In the genomic region with DNA sequence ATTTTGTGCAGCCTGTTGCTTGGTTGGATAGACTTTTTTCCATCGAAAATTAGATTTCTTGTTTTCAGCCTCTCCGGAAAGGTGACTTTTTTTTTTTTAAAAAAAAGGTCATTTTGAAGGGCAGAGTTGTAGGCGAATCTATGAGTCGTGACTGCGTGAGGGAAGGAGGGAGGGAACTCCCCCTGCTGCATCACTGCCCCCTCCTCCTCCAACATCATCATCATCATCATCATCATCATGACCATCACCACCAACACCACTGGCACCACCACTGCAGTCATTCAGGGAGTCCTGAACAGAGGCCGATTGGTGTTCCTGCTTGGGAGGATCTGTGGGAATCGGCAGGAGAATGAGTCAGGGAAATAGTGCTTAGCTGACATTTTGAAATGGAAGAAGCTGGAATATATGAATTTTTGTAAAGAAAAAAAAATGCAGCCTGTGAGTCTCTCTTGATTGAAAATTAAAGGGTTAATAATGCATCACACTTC, we compare ENCODE assay signal across 8 cellular contexts. TPM values are rescaled to one million over a fixed set of nuclear protein-coding genes. Genes with fewer than 3 reads are reported as not detected.
A peak's percentile ranks its signal among the peaks of the same experiment; 100 is the strongest.
DNase-seq lines count a peak whose midpoint lies in the region; ATAC-seq and TF ChIP-seq lines count a peak whose summit lies in the region.

No MANE protein-coding gene starts in this region.

- intact Hi-C loops in esophagus squamous epithelium (cut with DNase I), result no loop called here

- TF ChIP-seq CTCF in esophagus squamous epithelium (IDR thresholded peaks at IDR 0.05) (no peak), osteocyte (IDR thresholded peaks at IDR 0.05) (no peak)

- peaks cover 0 to 16% (median 0%) of the 10 kb centered on the region in 3 donors for H3K36me3 ChIP-seq in esophagus squamous epithelium

- H3K4me1 Mint-ChIP-seq in T-helper 17 cell (peaks cover 30% of the 10 kb centered on the region), osteocyte (ENCODE audit: unreplicated experiment) (peaks cover 61% of the 10 kb centered on the region)

- peak in 2 of 3 experiments; percentile 34 to 58 for DNase-seq in NCI-H1417 (lab: John Stamatoyannopoulos, UW)
- no peak for DNase-seq in NCI-H1417 treated with DMSO at 0.1 percent for 48 hours (lab: John Stamatoyannopoulos, UW)
- DNase-seq in T-helper 17 cell, result no peak
- no peak for DNase-seq in esophagus squamous epithelium (lab: John Stamatoyannopoulos, UW)
- no peak for DNase-seq in osteocyte (ENCODE audit: extremely low spot score, unreplicated experiment)
- no peak for DNase-seq in activated CD8-positive, alpha-beta memory T cell treated with anti-CD3 and anti-CD28 coated beads for 24 hours

- 6 to 18% methylated on average over 7 of the region's 7 CpGs for WGBS in esophagus squamous epithelium, 2 donors

- H3K27me3 Mint-ChIP-seq in T-helper 17 cell (peaks cover 16% of the 10 kb centered on the region), osteocyte (ENCODE audit: unreplicated experiment) (no peaks in the 10 kb centered on the region)

- H3K9me3 Mint-ChIP-seq in osteocyte (ENCODE audit: unreplicated experiment), result no peaks in the 10 kb centered on the region

- peaks cover 4% of the 10 kb centered on the region for H3K36me3 Mint-ChIP-seq in T-helper 17 cell (ENCODE audit: low read depth)
- H3K36me3 Mint-ChIP-seq in osteocyte (ENCODE audit: unreplicated experiment), result peaks cover 10% of the 10 kb centered on the region

- H3K27me3 ChIP-seq in esophagus squamous epithelium, result peaks cover 0 to 4% (median 0%) of the 10 kb centered on the region in 4 donors

- H3K4me1 ChIP-seq in esophagus squamous epithelium, result peaks cover 30 to 89% (median 31%) of the 10 kb centered on the region in 3 donors

- H3K4me3 Mint-ChIP-seq in T-helper 17 cell (peak overlapping the region; percentile 95), osteocyte (ENCODE audit: unreplicated experiment) (peak overlapping the region; percentile 85)

- TF ChIP-seq POLR2A in esophagus squamous epithelium (IDR thresholded peaks at IDR 0.05), result peak in 1 of 4 donors; percentile 19

- H3K9me3 ChIP-seq in T-helper 17 cell (ENCODE audit: control insufficient read depth, low read length, poor library complexity, severe bottlenecking), result no peaks in the 10 kb centered on the region
- no peaks in the 10 kb centered on the region for H3K9me3 ChIP-seq in esophagus squamous epithelium

- H3K27ac ChIP-seq in esophagus squamous epithelium, result peak overlapping the region; percentile 90 to 97 (median 93)

- ATAC-seq in T-helper 17 cell (no peak), HG03520 (IDR thresholded peaks at IDR 0.05; ENCODE audit: unreplicated experiment) (no peak), HG03159 (IDR thresholded peaks at IDR 0.05; ENCODE audit: unreplicated experiment) (no peak)

- peak overlapping the region; percentile 77 for H3K27ac Mint-ChIP-seq in T-helper 17 cell
- peak overlapping the region; percentile 90 for H3K27ac Mint-ChIP-seq in osteocyte (ENCODE audit: unreplicated experiment)

- peak overlapping the region; percentile 69 to 95 (median 74) for H3K4me3 ChIP-seq in esophagus squamous epithelium

RNA-seq across cellular contexts. Expression of a gene that starts 1.2 kb away (rescaled TPM):
- total RNA-seq in T-helper 17 cell (1 to 10 TPM; 3.5 to 7.1 TPM), esophagus squamous epithelium (100 to 1,000 TPM in 2 of 4 donors, 10 to 100 TPM in 2; 87.0 to 222 (median 153) TPM), osteocyte (42.0 and 45.5 TPM in 2 replicates)

Comparison
In these comparisons a context has a peak if more than half of its experiments do, and no peak if none do; other contexts are left out.
1. DNase-seq: peak in NCI-H1417 (2 of 3); none in NCI-H1417 treated with DMSO at 0.1 percent for 48 hours (single experiment), T-helper 17 cell (0 of 3), esophagus squamous epithelium (single experiment), osteocyte (single experiment) and activated CD8-positive, alpha-beta memory T cell treated with anti-CD3 and anti-CD28 coated beads for 24 hours (single experiment).